ENCODE assay signal across 29 cellular contexts in genomic region chr12:18389820-18390219, GRCh38.
"Had no signal": no experiment of that assay in that cellular context is flagged by ENCODE, and none has a peak within 500 bp of the region (broad histone marks: within the 10 kb centered on the region; RNA-seq: fewer than 3 reads in every experiment).

No MANE protein-coding gene starts in this region.

- H3K27me3 ChIP-seq: neural progenitor cell, neutrophil, sigmoid colon, tibial nerve, vagina had no signal

- H3K9me3 ChIP-seq: lower lobe of right lung, neutrophil, prostate gland, sigmoid colon, tibial nerve, vagina had no signal

- H3K9ac ChIP-seq: neural progenitor cell had no signal

- ATAC-seq: left ventricle myocardium superior; lower lobe of right lung; natural killer cell; right cardiac atrium; stimulated activated memory B cell treated with anti-CD40 and anti-IgM and Interleukin-4, amounts not matched to agents 10 μg/mL and 1 μg/mL and 100 μg/mL, for 72 hours; stimulated activated naive CD8-positive, alpha-beta T cell treated with anti-CD3 and anti-CD28 coated beads, Interleukin-15, amount 100 ng/mL, for 72 hours had no signal

- H3K36me3 ChIP-seq: lower lobe of right lung, neural progenitor cell, neutrophil, prostate gland, sigmoid colon, tibial nerve, vagina had no signal

- H3K27ac ChIP-seq: lower lobe of right lung, neural progenitor cell, neutrophil, prostate gland, sigmoid colon, tibial nerve, vagina had no signal

- H3K4me1 ChIP-seq: lower lobe of right lung, neural progenitor cell, prostate gland, sigmoid colon, tibial nerve, vagina had no signal

- H3K4me3 ChIP-seq: lower lobe of right lung, neural progenitor cell, prostate gland, sigmoid colon, smooth muscle cell, tibial nerve, vagina had no signal

- FAIRE-seq: keratinocyte had no signal

- DNase-seq: head of caudate nucleus; hippocampal formation; left ventricle myocardium superior; lower lobe of right lung; mammary epithelial cell; mesendoderm; naive B cell; natural killer cell; nephron progenitor cell; occipital lobe; posterior cingulate gyrus; retina; right cardiac atrium; sigmoid colon; stimulated activated CD4-positive, alpha-beta T cell treated with anti-CD3 and anti-CD28 coated beads, Interleukin-1b, Interleukin-23, amount 100 ng/mL, for 48 hours; stimulated activated CD4-positive, alpha-beta T cell treated with anti-CD3 and anti-CD28 coated beads, Interleukin-2, amount 100 ng/mL, for 48 hours; stimulated activated CD4-positive, alpha-beta T cell treated with anti-CD3 and anti-CD28 coated beads, Interleukin-4, amount 100 ng/mL, for 4 hours; stimulated activated CD8-positive, alpha-beta memory T cell treated with anti-CD3 and anti-CD28 coated beads, Interleukin-4, amount 100 ng/mL, for 48 hours; stimulated activated naive CD4-positive, alpha-beta T cell treated with Interleukin-2 at 50 U/mL for 16 hours; stimulated activated naive CD8-positive, alpha-beta T cell treated with anti-CD3 and anti-CD28 coated beads, Interleukin-15, amount 100 ng/mL, for 72 hours; substantia nigra had no signal

- H2AFZ ChIP-seq: neural progenitor cell had no signal

- H3K4me2 ChIP-seq: neural progenitor cell, smooth muscle cell had no signal
